1 cellular context compared by ENCODE assay signal in genomic region chr9:130288393-130288792, GRCh38.
TF ChIP-seq lines count a peak whose summit lies in the region.

No MANE protein-coding gene starts in this region.

TF ChIP-seq in GM23338, 12 proteins besides CTCF, POLR2A, EP300 and RAD21 (continued from another document):
- TF ChIP-seq ZNF462 (CRISPR knock-in tag; IDR thresholded peaks at IDR 0.05) (no peak), POLR2AphosphoS5 (IDR thresholded peaks at IDR 0.05; ENCODE audit: low read depth) (no peak), ZNF114 (CRISPR knock-in tag; IDR thresholded peaks at IDR 0.05) (no peak), EZH2 (IDR thresholded peaks at IDR 0.05; ENCODE audit: low read depth, unreplicated experiment) (no peak)
